In the genomic region with DNA sequence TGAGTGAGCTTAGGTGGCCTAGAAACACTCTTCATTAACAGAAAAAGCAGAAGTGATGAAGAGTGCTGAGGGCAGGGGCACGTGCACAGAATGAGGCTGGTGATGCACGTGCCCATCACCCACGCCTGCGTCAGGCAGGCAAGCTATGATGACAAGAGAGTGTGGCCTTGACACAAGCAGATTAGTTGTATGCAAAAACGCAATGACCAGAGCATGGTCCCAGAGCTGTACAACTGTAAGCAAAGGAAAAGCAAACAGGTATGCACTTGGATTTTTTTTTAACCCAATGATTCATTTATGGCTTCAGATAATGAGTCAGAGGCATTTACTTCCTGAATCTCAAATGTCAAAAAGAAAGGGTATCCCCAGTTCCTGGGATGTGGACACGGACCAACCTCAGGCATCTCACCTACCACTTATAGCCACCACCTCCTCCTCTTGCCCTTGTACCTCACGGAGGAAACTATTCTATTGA, we compare ENCODE assay signal across 10 cellular contexts. TPM values are rescaled to one million over a fixed set of nuclear protein-coding genes. Genes with fewer than 3 reads are reported as not detected.
DNase-seq lines count a peak whose midpoint lies in the region; ATAC-seq and TF ChIP-seq lines count a peak whose summit lies in the region.
"Had no signal": no experiment of that assay in that cellular context is flagged by ENCODE, and none has a peak within 500 bp of the region (broad histone marks: within the 10 kb centered on the region; RNA-seq: fewer than 3 reads in every experiment).

No MANE protein-coding gene starts in this region.

- ATAC-seq in GM21526 (IDR thresholded peaks at IDR 0.05; ENCODE audit: low FRiP score, unreplicated experiment) (peak; percentile 83), HG03558 (IDR thresholded peaks at IDR 0.05; ENCODE audit: extremely low read depth, unreplicated experiment) (peak; percentile 83)

- no peak overlapping the region for H3K27ac Mint-ChIP-seq in activated CD4-positive, alpha-beta T cell treated with anti-CD3 and anti-CD28 coated beads, Interleukin-2, amount 10 ng/mL, durations not matched to agents 7 days and 5 days

- H3K4me1 Mint-ChIP-seq in activated CD4-positive, alpha-beta T cell treated with anti-CD3 and anti-CD28 coated beads, Interleukin-2, amount 10 ng/mL, durations not matched to agents 7 days and 5 days = peaks cover 3% of the 10 kb centered on the region

- no peaks in the 10 kb centered on the region for H3K9me3 Mint-ChIP-seq in activated CD4-positive, alpha-beta T cell treated with anti-CD3 and anti-CD28 coated beads, Interleukin-2, amount 10 ng/mL, durations not matched to agents 7 days and 5 days

- no peak for TF ChIP-seq CTCF in GM10266 (IDR thresholded peaks at IDR 0.05; ENCODE audit: control insufficient read depth, insufficient read depth, low read depth, missing control alignments)

- CTCF ChIA-PET in activated CD4-positive, alpha-beta T cell treated with anti-CD3 and anti-CD28 coated beads, Interleukin-2, amount 10 ng/mL, durations not matched to agents 7 days and 5 days (lab: Charles Lee) = interaction anchor here (0.9 kb wide), 1 partner anchor 18 kb away, joined by 3 read pairs; no protein-coding TSS in a partner anchor

- DNase-seq in GM10266 (ENCODE audit: extremely low spot score) = peak; percentile 38
- DNase-seq in epithelial cell of prostate (ENCODE audit: low read depth, low spot score) = peak; percentile 65
- no peak for DNase-seq in activated CD4-positive, alpha-beta T cell treated with anti-CD3 and anti-CD28 coated beads, Interleukin-2, amount 10 ng/mL, durations not matched to agents 7 days and 5 days
- DNase-seq in NCI-H1092 treated with DMSO at 0.1 percent for 48 hours (lab: John Stamatoyannopoulos, UW) = no peak
- no peak for DNase-seq in NCI-H774 (lab: John Stamatoyannopoulos, UW)
- DNase-seq in T-helper 9 cell = no peak

- H3K36me3 Mint-ChIP-seq in activated CD4-positive, alpha-beta T cell treated with anti-CD3 and anti-CD28 coated beads, Interleukin-2, amount 10 ng/mL, durations not matched to agents 7 days and 5 days (ENCODE audit: low read depth) = no peaks in the 10 kb centered on the region

- POLR2A ChIA-PET in activated CD4-positive, alpha-beta T cell treated with anti-CD3 and anti-CD28 coated beads, Interleukin-2, amount 10 ng/mL, durations not matched to agents 7 days and 5 days (lab: Charles Lee) = no interaction called here

- no peak overlapping the region for H3K4me3 Mint-ChIP-seq in activated CD4-positive, alpha-beta T cell treated with anti-CD3 and anti-CD28 coated beads, Interleukin-2, amount 10 ng/mL, durations not matched to agents 7 days and 5 days

- peak overlapping the region; percentile 83 for H3K27ac ChIP-seq in epithelial cell of prostate

- H3K27me3 Mint-ChIP-seq in activated CD4-positive, alpha-beta T cell treated with anti-CD3 and anti-CD28 coated beads, Interleukin-2, amount 10 ng/mL, durations not matched to agents 7 days and 5 days = peaks cover 35% of the 10 kb centered on the region

RNA-seq across cellular contexts. Expression of gene TMEM61, which starts 9.1 kb away (rescaled TPM):
- not detected for total RNA-seq in activated CD4-positive, alpha-beta T cell treated with anti-CD3 and anti-CD28 coated beads, Interleukin-2, amount 10 ng/mL, durations not matched to agents 7 days and 5 days
- total RNA-seq: liver, temporal lobe had no signal

RNA-seq across cellular contexts. Expression of gene BSND, which starts 27.4 kb away (rescaled TPM):
- under 1 TPM in 1 of 2 experiments, not detected in 1; 0.05 TPM for total RNA-seq in activated CD4-positive, alpha-beta T cell treated with anti-CD3 and anti-CD28 coated beads, Interleukin-2, amount 10 ng/mL, durations not matched to agents 7 days and 5 days
- total RNA-seq: temporal lobe had no signal

Comparison
In these comparisons a context has a peak if more than half of its experiments do, and no peak if none do; other contexts are left out.
1. DNase-seq: peak in GM10266 (single experiment) and epithelial cell of prostate (single experiment); none in activated CD4-positive, alpha-beta T cell treated with anti-CD3 and anti-CD28 coated beads, Interleukin-2, amount 10 ng/mL, durations not matched to agents 7 days and 5 days (single experiment), NCI-H1092 treated with DMSO at 0.1 percent for 48 hours (single experiment), NCI-H774 (single experiment) and T-helper 9 cell (single experiment).